29 cellular contexts compared by ENCODE assay signal in genomic region chr17:493666-494065, GRCh38.
"Had no signal": no experiment of that assay in that cellular context is flagged by ENCODE, and none has a peak within 500 bp of the region (broad histone marks: within the 10 kb centered on the region; RNA-seq: fewer than 3 reads in every experiment).

No MANE protein-coding gene starts in this region.

- H3K9ac ChIP-seq: parathyroid adenoma had no signal

- H3K27ac Mint-ChIP-seq: immature natural killer cell; nephron; stimulated activated memory B cell treated with anti-CD40 and anti-IgM and Interleukin-4, amounts not matched to agents 10 μg/mL and 1 μg/mL and 100 μg/mL, for 72 hours; stimulated activated naive CD8-positive, alpha-beta T cell treated with anti-CD3 and anti-CD28 coated beads, Interleukin-15, amount 100 ng/mL, for 72 hours; type B pancreatic cell had no signal

- H3K27me3 Mint-ChIP-seq: naive thymus-derived CD8-positive, alpha-beta T cell had no signal

- H3K4me3 ChIP-seq: left lung, lower lobe of right lung, prostate gland, skin epidermis, tibial nerve, uterus had no signal

- H3K27ac ChIP-seq: left lung, lower lobe of right lung, parathyroid adenoma, prostate gland, skin epidermis, tibial nerve, uterus had no signal

- DNase-seq: hypothalamus; immature natural killer cell; kidney; left colon; left lung; lower lobe of right lung; mammary epithelial cell; mesenchymal stem cell; naive thymus-derived CD8-positive, alpha-beta T cell; occipital lobe; retina; right cardiac atrium; stimulated activated CD4-positive, alpha-beta T cell treated with anti-CD3 and anti-CD28 coated beads, Interleukin-1b, Interleukin-23, amount 100 ng/mL, for 48 hours; stimulated activated CD4-positive, alpha-beta T cell treated with anti-CD3 and anti-CD28 coated beads, Interleukin-2, amount 100 ng/mL, for 48 hours; stimulated activated CD4-positive, alpha-beta T cell treated with anti-CD3 and anti-CD28 coated beads, Interleukin-4, amount 100 ng/mL, for 4 hours; stimulated activated CD8-positive, alpha-beta memory T cell treated with anti-CD3 and anti-CD28 coated beads, Interleukin-4, amount 100 ng/mL, for 48 hours; stimulated activated naive CD4-positive, alpha-beta T cell treated with Interleukin-2 at 50 U/mL for 16 hours; stimulated activated naive CD8-positive, alpha-beta T cell treated with anti-CD3 and anti-CD28 coated beads, Interleukin-15, amount 100 ng/mL, for 72 hours; substantia nigra; uterus had no signal

- H3K4me3 Mint-ChIP-seq: immature natural killer cell; nephron; neural crest cell; stimulated activated memory B cell treated with anti-CD40 and anti-IgM and Interleukin-4, amounts not matched to agents 10 μg/mL and 1 μg/mL and 100 μg/mL, for 72 hours; stimulated activated naive CD8-positive, alpha-beta T cell treated with anti-CD3 and anti-CD28 coated beads, Interleukin-15, amount 100 ng/mL, for 72 hours; type B pancreatic cell had no signal

- ATAC-seq: left colon; left lung; lower lobe of right lung; naive thymus-derived CD8-positive, alpha-beta T cell; right cardiac atrium; sciatic nerve; stimulated activated memory B cell treated with anti-CD40 and anti-IgM and Interleukin-4, amounts not matched to agents 10 μg/mL and 1 μg/mL and 100 μg/mL, for 72 hours; stimulated activated naive CD8-positive, alpha-beta T cell treated with anti-CD3 and anti-CD28 coated beads, Interleukin-15, amount 100 ng/mL, for 72 hours had no signal

- H3K9me3 ChIP-seq: left lung, lower lobe of right lung, prostate gland, tibial nerve, uterus had no signal

- H3K9me3 Mint-ChIP-seq: immature natural killer cell; naive thymus-derived CD8-positive, alpha-beta T cell; nephron; neural crest cell; stimulated activated memory B cell treated with anti-CD40 and anti-IgM and Interleukin-4, amounts not matched to agents 10 μg/mL and 1 μg/mL and 100 μg/mL, for 72 hours; type B pancreatic cell had no signal

- H3K36me3 ChIP-seq: left lung, lower lobe of right lung, prostate gland, tibial nerve, uterus had no signal

- H3K36me3 Mint-ChIP-seq: immature natural killer cell; naive thymus-derived CD8-positive, alpha-beta T cell; stimulated activated memory B cell treated with anti-CD40 and anti-IgM and Interleukin-4, amounts not matched to agents 10 μg/mL and 1 μg/mL and 100 μg/mL, for 72 hours; type B pancreatic cell had no signal

- H3K27me3 ChIP-seq: uterus had no signal
